Comparison of ENCODE assay signal across 8 cellular contexts in genomic region chr4:30719363-30720020, GRCh38. TPM values are rescaled to one million over a fixed set of nuclear protein-coding genes. Genes with fewer than 3 reads are reported as not detected.
A peak's percentile ranks its signal among the peaks of the same experiment; 100 is the strongest.
DNase-seq lines count a peak whose midpoint lies in the region; ATAC-seq and TF ChIP-seq lines count a peak whose summit lies in the region.

No MANE protein-coding gene starts in this region.

- H4K20me1 ChIP-seq in PC-3 (ENCODE audit: low read length) = no peaks in the 10 kb centered on the region

- no peak overlapping the region for H3K9ac ChIP-seq in PC-3 (ENCODE audit: low read length)

- no peaks in the 10 kb centered on the region for H3F3A ChIP-seq in PC-3 (ENCODE audit: low read length, unreplicated experiment)

- H3K79me2 ChIP-seq in PC-3 (ENCODE audit: low read length) = no peaks in the 10 kb centered on the region

- WGBS in lower leg skin, 2 donors = 1 to 2% methylated on average over 43 to 46 of the region's 46 CpGs
- 0% methylated on average over 42 to 44 of the region's 46 CpGs for WGBS in tibial nerve, 2 donors

- CTCF ChIA-PET in A673 (lab: Charles Lee) (interaction anchor here (0.6 kb wide), 1 partner anchor 324 kb away, joined by 3 read pairs; no protein-coding TSS in a partner anchor), GM10248 (lab: Yijun Ruan, JAX) (no interaction called here), PC-3 (lab: Charles Lee) (interaction anchor here (0.6 kb wide), 2 partner anchors 75 to 648 kb away, joined by 3 to 4 read pairs; no protein-coding TSS in a partner anchor)

- ATAC-seq in PC-3 (peak; percentile 39), HG03196 (IDR thresholded peaks at IDR 0.05; ENCODE audit: unreplicated experiment) (no peak)
- ATAC-seq in effector memory CD8-positive, alpha-beta T cell (replicated peaks) = no peak

- H3K27ac Mint-ChIP-seq in effector memory CD8-positive, alpha-beta T cell = no peak overlapping the region

- peaks cover 3% of the 10 kb centered on the region for H3K36me3 Mint-ChIP-seq in effector memory CD8-positive, alpha-beta T cell (ENCODE audit: insufficient read depth)

- BruUV-seq in A673 (replicated peaks; lab: Mats Ljungman, UMichigan) = no TSS peak
- no TSS peak for BruUV-seq in PC-3 (replicated peaks; lab: Mats Ljungman, UMichigan)

- H3K27ac ChIP-seq in A673 (ENCODE audit: low read depth, low read length, poor library complexity, severe bottlenecking) (peak overlapping the region; percentile 96), PC-3 (ENCODE audit: low read length) (no peak overlapping the region), tibial nerve (peak overlapping the region; percentile 32 to 57 (median 49))

- POLR2A ChIA-PET in A673 (lab: Charles Lee; ENCODE audit: low non-redundant PET) = interaction anchor here (0.6 kb wide), 3 partner anchors 45 to 166 kb away, joined by 3 to 4 read pairs (median 4); no protein-coding TSS in a partner anchor
- POLR2A ChIA-PET in GM10248 (lab: Yijun Ruan, JAX) = no interaction called here
- POLR2A ChIA-PET in PC-3 (lab: Charles Lee; ENCODE audit: unreplicated experiment) = interaction anchor here (0.6 kb wide), 1 partner anchor 37 kb away, joined by 4 read pairs; no protein-coding TSS in a partner anchor

- peaks cover 27 to 54% of the 10 kb centered on the region in 2 donors for H3K27me3 Mint-ChIP-seq in effector memory CD8-positive, alpha-beta T cell

- H3K9me3 Mint-ChIP-seq in effector memory CD8-positive, alpha-beta T cell = peaks cover 0 to 2% of the 10 kb centered on the region in 2 donors

- H3K4me1 ChIP-seq in A673 (ENCODE audit: insufficient read depth, low read length, poor library complexity, severe bottlenecking) (peaks cover 18% of the 10 kb centered on the region), PC-3 (ENCODE audit: insufficient read depth, low read length) (peaks cover 10% of the 10 kb centered on the region; the same call in 1 of the 2 replicates), tibial nerve (peaks cover 0 to 60% (median 16%) of the 10 kb centered on the region in 4 donors)

- no peaks in the 10 kb centered on the region for H3K9me2 ChIP-seq in PC-3 (replicated peaks; ENCODE audit: low read length)

- H3K36me3 ChIP-seq in A673 (ENCODE audit: insufficient read depth, low read length, poor library complexity, severe bottlenecking) (peaks cover 25% of the 10 kb centered on the region), PC-3 (ENCODE audit: low read depth, low read length) (no peaks in the 10 kb centered on the region), tibial nerve (no peaks in the 10 kb centered on the region)

- H3K27me3 ChIP-seq in A673 (replicated peaks; ENCODE audit: insufficient read depth, low read depth, low read length, poor library complexity) = no peaks in the 10 kb centered on the region
- H3K27me3 ChIP-seq in PC-3 (ENCODE audit: low read length) = no peaks in the 10 kb centered on the region
- peaks cover 0 to 53% of the 10 kb centered on the region in 2 donors for H3K27me3 ChIP-seq in tibial nerve

- no peak for TF ChIP-seq EP300 in tibial nerve (IDR thresholded peaks at IDR 0.05)

- H2AFZ ChIP-seq in PC-3 (ENCODE audit: low read length) = peak overlapping the region; percentile 91

- H3K9me3 ChIP-seq in A673 (ENCODE audit: low read depth, low read length, poor library complexity, severe bottlenecking) = no peaks in the 10 kb centered on the region
- H3K9me3 ChIP-seq in PC-3 (ENCODE audit: low read length) = no peaks in the 10 kb centered on the region
- no peaks in the 10 kb centered on the region for H3K9me3 ChIP-seq in tibial nerve

- DNase-seq in A673 (ENCODE audit: low spot score) (peak; percentile 90), GM10248 (ENCODE audit: extremely low spot score) (peak; percentile 18), PC-3 (peak; percentile 52), lower leg skin (ENCODE audit: low spot score in 2 of 2) (peak; percentile 21 to 91), tibial nerve (ENCODE audit: low spot score in 2 of 2) (no peak), HT-29 (ENCODE audit: low spot score) (no peak)
- no peak for DNase-seq in effector memory CD8-positive, alpha-beta T cell

- TF ChIP-seq POLR2A in lower leg skin (IDR thresholded peaks at IDR 0.05) = no peak
- peak in 1 of 2 donors; percentile 25 for TF ChIP-seq POLR2A in tibial nerve (IDR thresholded peaks at IDR 0.05)

- H3K4me3 Mint-ChIP-seq in effector memory CD8-positive, alpha-beta T cell = peak overlapping the region; percentile 22 to 62

- intact Hi-C loops in A673 (cut with micrococcal nuclease; ENCODE audit: unreplicated experiment) = loop anchor here (2.0 to 10.0 kb wide), 8 partner anchors 48 to 975 kb away; no protein-coding TSS in a partner anchor
- intact Hi-C loops in PC-3 (cut with micrococcal nuclease) = loop anchor here (5.0 to 10.0 kb wide), 7 partner anchors 143 to 1625 kb away; no protein-coding TSS in a partner anchor
- intact Hi-C loops in lower leg skin (cut with DNase I; ENCODE audit: low total_unique reads) = loop anchor here (10.0 kb wide), 1 partner anchor 955 kb away; no protein-coding TSS in a partner anchor

- peaks cover 6 to 9% of the 10 kb centered on the region in 2 donors for H3K4me1 Mint-ChIP-seq in effector memory CD8-positive, alpha-beta T cell (ENCODE audit: low read depth in 2 of 2)

- H3K4me3 ChIP-seq in A673 (ENCODE audit: low read depth, low read length, poor library complexity, severe bottlenecking) = peak overlapping the region; percentile 93
- peak overlapping the region; percentile 79 for H3K4me3 ChIP-seq in PC-3 (ENCODE audit: low read length)
- H3K4me3 ChIP-seq in lower leg skin (ENCODE audit: low read depth, poor library complexity, severe bottlenecking) = peak overlapping the region; percentile 46
- H3K4me3 ChIP-seq in tibial nerve = peak overlapping the region; percentile 43 to 69 (median 54)

- peak overlapping the region; percentile 93 for H3K4me2 ChIP-seq in PC-3 (ENCODE audit: low read length)

- TF ChIP-seq CTCF in A673 (conservative IDR thresholded peaks at IDR 0.05; ENCODE audit: low read depth, low read length) = no peak
- no peak for TF ChIP-seq CTCF in GM10248 (IDR thresholded peaks at IDR 0.05; ENCODE audit: control extremely low read depth, extremely low read depth, low read depth, missing control alignments)
- no peak for TF ChIP-seq CTCF in PC-3 (conservative IDR thresholded peaks at IDR 0.05; ENCODE audit: low read depth, low read length)
- TF ChIP-seq CTCF in lower leg skin (IDR thresholded peaks at IDR 0.05) = no peak
- no peak for TF ChIP-seq CTCF in tibial nerve (IDR thresholded peaks at IDR 0.05)

RNA-seq across cellular contexts. Expression of gene PCDH7, which starts 0.7 kb away (rescaled TPM):
- 218 and 224 TPM in 2 replicates for total RNA-seq in A673 (2021)
- total RNA-seq in PC-3 (2014; rRNA removed) = 1.8 and 1.9 TPM in 2 replicates
- total RNA-seq in lower leg skin = 10 to 100 TPM; 23.1 to 56.1 (median 41.0) TPM
- 10 to 100 TPM in 3 of 4 donors, 1 to 10 TPM in 1; 5.1 to 26.0 (median 14.2) TPM for total RNA-seq in tibial nerve
- 0.21 and 0.43 TPM in 2 replicates for total RNA-seq in HT-29 (2014; rRNA removed; shearing (Covaris generic))

Comparison
In these comparisons a context has a peak if more than half of its experiments do, and no peak if none do; other contexts are left out.
1. DNase-seq: peak in A673 (single experiment), GM10248 (single experiment), PC-3 (single experiment) and lower leg skin (2 of 2); none in effector memory CD8-positive, alpha-beta T cell (0 of 3), tibial nerve (0 of 2) and HT-29 (single experiment).
2. Peak in every context shown above with its lines, with median percentiles within 50 percentile points of each other: H3K4me3 ChIP-seq.